Comparison of ENCODE assay signal across 8 cellular contexts in the genomic region with DNA sequence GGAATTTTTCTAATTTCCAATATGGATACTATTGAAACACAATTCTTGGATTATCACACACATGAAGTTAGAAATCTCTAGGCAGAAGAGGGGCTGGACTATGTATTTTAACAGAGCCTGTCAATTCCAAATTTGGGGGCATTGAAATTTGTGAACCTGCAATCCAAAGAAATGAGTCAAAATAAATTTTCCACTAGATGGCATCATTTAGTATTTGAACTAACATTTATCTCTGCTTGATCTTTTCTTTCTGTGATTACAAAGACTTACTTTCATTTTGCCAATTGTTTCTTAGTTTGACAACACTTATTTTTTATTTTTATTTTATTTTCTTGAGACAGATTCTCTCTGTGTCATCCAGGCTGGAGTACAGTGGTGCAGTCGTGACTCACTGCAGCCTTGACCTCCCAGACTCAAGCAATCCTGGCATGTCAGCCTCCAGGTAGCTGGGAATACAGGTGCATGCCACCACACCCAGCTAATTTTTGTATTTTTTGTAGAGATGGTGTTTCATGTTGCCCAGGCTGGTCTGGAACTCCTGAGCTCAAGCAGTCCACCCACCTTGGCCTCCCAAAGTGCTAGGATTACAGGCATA. TPM values are rescaled to one million over a fixed set of nuclear protein-coding genes. Genes with fewer than 3 reads are reported as not detected.
DNase-seq lines count a peak whose midpoint lies in the region; ATAC-seq and TF ChIP-seq lines count a peak whose summit lies in the region.

No MANE protein-coding gene starts in this region.

- H3K27me3 Mint-ChIP-seq in WTC11 (ENCODE audit: low read depth), result no peaks in the 10 kb centered on the region

- no peaks in the 10 kb centered on the region for H3K9me3 Mint-ChIP-seq in WTC11

- H2AFZ ChIP-seq in DND-41 (ENCODE audit: low read depth, low read length), result peak overlapping the region; percentile 51; the same call in 1 of the 2 replicates

- H3K4me2 ChIP-seq in DND-41 (ENCODE audit: insufficient read depth, low read length), result peak overlapping the region; percentile 53

- intact Hi-C loops in aorta (cut with DNase I), result loop anchor here (5.0 to 10.0 kb wide), 4 partner anchors 86 to 498 kb away; no protein-coding TSS in a partner anchor

- TF ChIP-seq CTCF in DND-41 (IDR thresholded peaks at IDR 0.05; ENCODE audit: borderline replicate concordance, extremely low read depth, low read length, poor library complexity, severe bottlenecking) (peak; percentile 62), lung (IDR thresholded peaks at IDR 0.05; ENCODE audit: control extremely low read depth, extremely low read depth) (peak; percentile 1), WTC11 (IDR thresholded peaks at IDR 0.05) (no peak)

- no peak overlapping the region for H3K4me3 Mint-ChIP-seq in WTC11

- H3K27me3 ChIP-seq in DND-41 (ENCODE audit: insufficient read depth, low read length, poor library complexity), result no peaks in the 10 kb centered on the region
- no peaks in the 10 kb centered on the region for H3K27me3 ChIP-seq in adipocyte (replicated peaks; ENCODE audit: control insufficient read depth, insufficient read depth, low read length)
- H3K27me3 ChIP-seq in lung (ENCODE audit: control insufficient read depth, insufficient read depth), result no peaks in the 10 kb centered on the region
- no peaks in the 10 kb centered on the region for H3K27me3 ChIP-seq in aorta (ENCODE audit: control insufficient read depth in 1 of 2, insufficient read depth in 2 of 2, low read length in 1 of 2)

- H3K27ac Mint-ChIP-seq in WTC11, result no peak overlapping the region

- H4K20me1 ChIP-seq in DND-41 (ENCODE audit: insufficient read depth, low read length), result peaks cover 6% of the 10 kb centered on the region

- ATAC-seq in DND-41 (ENCODE audit: insufficient read depth, low read depth) (no peak), lung (ENCODE audit: insufficient read depth, low FRiP score) (no peak), aorta (ENCODE audit: low FRiP score) (no peak), WTC11 (no peak)

- no peak overlapping the region for H3K27ac ChIP-seq in DND-41 (ENCODE audit: low read length)
- no peak overlapping the region for H3K27ac ChIP-seq in lung (ENCODE audit: low read depth in 1 of 2, low read length in 1 of 2)
- no peak overlapping the region for H3K27ac ChIP-seq in aorta (ENCODE audit: low read depth in 1 of 2, low read length in 2 of 2)

- WGBS in lung, 2 donors, result 44 to 55% methylated on average over 1 of the region's 1 CpG
- WGBS in aorta, 2 donors, result 28 to 40% methylated on average over 1 of the region's 1 CpG

- H3K36me3 ChIP-seq in DND-41 (ENCODE audit: insufficient read depth, low read length) (peaks cover 10% of the 10 kb centered on the region), adipocyte (ENCODE audit: control insufficient read depth, insufficient read depth, low read length, severe bottlenecking) (peaks cover 5% of the 10 kb centered on the region), lung (ENCODE audit: control insufficient read depth in 2 of 2, insufficient read depth in 2 of 2, low read length in 2 of 2) (peaks cover 2 to 3% of the 10 kb centered on the region in 2 donors), aorta (ENCODE audit: control insufficient read depth in 1 of 2, insufficient read depth in 2 of 2, low read length in 1 of 2) (no peaks in the 10 kb centered on the region)

- in situ Hi-C loops in KBM-7 (cut with MboI; ENCODE audit: low pct_unique_long_range_greater_than_20kb, low sequenced_read_pairs), result loop anchor here (25.0 kb wide), 1 partner anchor 136 kb away; no protein-coding TSS in a partner anchor

- H3K36me3 Mint-ChIP-seq in WTC11, result peaks cover 1% of the 10 kb centered on the region

- CTCF ChIA-PET in WTC11 (lab: Charles Lee), result interaction anchor here (0.6 to 6.1 kb wide), 7 partner anchors 13 to 497 kb away, joined by 3 to 74 read pairs (median 5); no protein-coding TSS in a partner anchor

- H3K4me3 ChIP-seq in DND-41 (ENCODE audit: low read depth in 1 of 2, low read length in 2 of 2) (no peak overlapping the region), adipocyte (ENCODE audit: low read length) (no peak overlapping the region), lung (no peak overlapping the region), aorta (ENCODE audit: low read length in 2 of 2) (no peak overlapping the region)

- peaks cover 27% of the 10 kb centered on the region for H3K4me1 Mint-ChIP-seq in WTC11

- H3K4me1 ChIP-seq in DND-41 (ENCODE audit: insufficient read depth, low read length), result peaks cover 40% of the 10 kb centered on the region
- H3K4me1 ChIP-seq in adipocyte (ENCODE audit: control insufficient read depth, insufficient read depth, low read length), result peaks cover 31% of the 10 kb centered on the region
- no peaks in the 10 kb centered on the region for H3K4me1 ChIP-seq in lung (ENCODE audit: control insufficient read depth in 2 of 2, insufficient read depth in 2 of 2, low read length in 2 of 2)
- H3K4me1 ChIP-seq in aorta (ENCODE audit: control insufficient read depth in 1 of 2, insufficient read depth in 2 of 2, low read length in 2 of 2), result no peaks in the 10 kb centered on the region

- no peaks in the 10 kb centered on the region for H3K9me3 ChIP-seq in DND-41 (ENCODE audit: insufficient read depth, low read length, severe bottlenecking)
- H3K9me3 ChIP-seq in adipocyte (ENCODE audit: control insufficient read depth, low read length), result no peaks in the 10 kb centered on the region
- no peaks in the 10 kb centered on the region for H3K9me3 ChIP-seq in lung (ENCODE audit: control insufficient read depth in 2 of 2, insufficient read depth in 1 of 2, low read length in 1 of 2)
- H3K9me3 ChIP-seq in aorta (ENCODE audit: control insufficient read depth, low read length), result no peaks in the 10 kb centered on the region

- H3K79me2 ChIP-seq in DND-41 (ENCODE audit: insufficient read depth, low read length), result peaks cover 31% of the 10 kb centered on the region

- POLR2A ChIA-PET in WTC11 (lab: Charles Lee), result interaction anchor here (0.8 kb wide), 1 partner anchor 69 kb away, joined by 3 read pairs; the partner anchor contains the start of gene HERC5

- DNase-seq in DND-41, result no peak
- peak; percentile 49 for DNase-seq in KBM-7
- DNase-seq in adipocyte (ENCODE audit: low read depth), result peak; percentile 74
- DNase-seq in lung (ENCODE audit: low spot score), result no peak
- DNase-seq in NCI-H128 (lab: John Stamatoyannopoulos, UW; ENCODE audit: unreplicated experiment), result no peak
- no peak for DNase-seq in aorta
- DNase-seq in WTC11 (ENCODE audit: low spot score), result no peak
- DNase-seq in NCI-H2196 treated with DMSO at 0.1 percent for 48 hours (lab: John Stamatoyannopoulos, UW; ENCODE audit: unreplicated experiment), result no peak

- H3K9ac ChIP-seq in DND-41 (ENCODE audit: low read depth, low read length), result no peak overlapping the region; the same call in 1 of the 2 replicates
- peak overlapping the region; percentile 99 for H3K9ac ChIP-seq in adipocyte (ENCODE audit: low read length)

TF ChIP-seq in WTC11, 78 proteins besides CTCF, POLR2A, EP300 and RAD21 (continues in another document):
- TF ChIP-seq SMAD3 (CRISPR knock-in tag; IDR thresholded peaks at IDR 0.05; ENCODE audit: borderline replicate concordance) (no peak), FOXJ3 (CRISPR knock-in tag; IDR thresholded peaks at IDR 0.05; ENCODE audit: borderline replicate concordance) (no peak), RELA (CRISPR knock-in tag; IDR thresholded peaks at IDR 0.05; ENCODE audit: borderline replicate concordance) (no peak), KAT7 (CRISPR knock-in tag; IDR thresholded peaks at IDR 0.05; ENCODE audit: borderline replicate concordance) (no peak), TEAD4 (CRISPR knock-in tag; IDR thresholded peaks at IDR 0.05) (no peak), OVOL2 (CRISPR knock-in tag; IDR thresholded peaks at IDR 0.05; ENCODE audit: borderline replicate concordance) (no peak), FOXP1 (CRISPR knock-in tag; IDR thresholded peaks at IDR 0.05; ENCODE audit: borderline replicate concordance) (no peak), CREB1 (CRISPR knock-in tag; IDR thresholded peaks at IDR 0.05) (no peak), HMGXB4 (CRISPR knock-in tag; IDR thresholded peaks at IDR 0.05) (no peak), JAZF1 (CRISPR knock-in tag; IDR thresholded peaks at IDR 0.05) (no peak), ZBTB43 (CRISPR knock-in tag; IDR thresholded peaks at IDR 0.05) (no peak)

RNA-seq across cellular contexts. Expression of gene PYURF, which starts 2.7 kb away (rescaled TPM):
- total RNA-seq in lung (10 to 100 TPM; 63.7 to 82.0 TPM), aorta (10 to 100 TPM; 51.9 TPM), WTC11 (2021) (40.9 to 45.3 TPM (median 43.6 TPM) in 3 replicates)
- polyA plus RNA-seq in lung (100 to 1,000 TPM in 1 of 2 donors, 10 to 100 TPM in 1; 79.9 to 106 TPM), aorta (100 to 1,000 TPM in 1 of 2 donors, 10 to 100 TPM in 1; 88.0 to 115 TPM)

Comparison
In these comparisons a context has a peak if more than half of its experiments do, and no peak if none do; other contexts are left out.
1. DNase-seq: peak in KBM-7 (single experiment) and adipocyte (single experiment); none in DND-41 (single experiment), lung (single experiment), NCI-H128 (single experiment), aorta (0 of 2), WTC11 (single experiment) and NCI-H2196 treated with DMSO at 0.1 percent for 48 hours (single experiment).